2 cellular contexts compared by ENCODE assay signal in the genomic region with DNA sequence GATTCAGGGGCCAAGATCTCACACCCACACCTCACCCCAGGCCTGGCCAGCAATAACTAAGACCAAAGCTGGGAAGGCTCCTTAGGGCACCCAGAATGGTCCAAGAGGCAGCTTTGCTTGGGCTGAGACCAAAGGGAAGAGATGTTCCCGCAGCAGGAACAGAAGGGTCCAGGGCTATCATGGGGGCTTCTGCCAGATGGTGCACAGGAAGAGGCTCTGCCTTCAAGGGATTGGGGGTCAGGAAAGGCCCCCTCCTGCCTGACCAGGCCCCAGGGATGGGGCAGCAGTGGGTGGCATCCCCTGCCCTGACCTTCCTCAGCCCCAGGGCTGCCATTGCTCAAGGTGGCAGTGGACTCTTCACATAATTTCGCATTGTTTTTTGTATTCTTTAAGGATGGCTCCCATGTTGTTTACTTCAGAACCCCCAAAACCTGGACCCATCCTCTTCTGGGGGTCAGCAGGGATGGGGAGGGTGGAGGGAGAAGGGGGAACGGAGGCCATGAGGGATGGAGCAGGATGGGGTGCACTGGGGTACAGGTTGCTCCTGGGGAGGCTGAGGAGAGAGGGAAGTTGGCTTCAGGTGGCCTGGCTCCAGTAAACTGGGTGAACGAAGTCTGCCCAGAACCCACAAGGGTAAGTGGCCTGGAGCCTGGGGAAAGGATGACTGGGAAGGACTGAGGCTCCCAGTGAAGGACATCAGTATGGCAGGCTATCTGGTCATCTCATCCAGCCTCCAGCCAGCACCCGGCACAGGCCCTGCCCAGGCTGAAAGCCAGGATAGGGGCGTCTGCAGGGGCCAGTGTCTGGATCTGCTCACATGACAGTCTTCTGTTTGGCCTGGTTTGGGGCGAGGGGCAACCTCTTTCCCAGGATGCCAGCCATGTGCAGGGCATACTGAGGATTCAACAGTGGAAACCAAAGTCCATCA.
TF ChIP-seq lines count a peak whose summit lies in the region.

No MANE protein-coding gene starts in this region.

TF ChIP-seq in PFSK-1, 5 proteins besides CTCF, POLR2A, EP300 and RAD21:
- TF ChIP-seq TAF1 (IDR thresholded peaks at IDR 0.05; ENCODE audit: borderline replicate concordance, insufficient read depth, low read length) (no peak), POLR2AphosphoS5 (IDR thresholded peaks at IDR 0.05; ENCODE audit: low read depth, low read length) (peak; percentile 27; the same call in 1 of the 2 replicates)

TF ChIP-seq in H1, 55 proteins besides CTCF, POLR2A, EP300 and RAD21:
- TF ChIP-seq POU5F1 (IDR thresholded peaks at IDR 0.05; ENCODE audit: low read depth, low read length) (no peak), GABPA (IDR thresholded peaks at IDR 0.05; ENCODE audit: borderline replicate concordance, insufficient read depth, low read length) (no peak), ASH2L (IDR thresholded peaks at IDR 0.05; ENCODE audit: low read length) (no peak), CHD1 (IDR thresholded peaks at IDR 0.05; ENCODE audit: low read depth, low read length) (no peak), JUN (IDR thresholded peaks at IDR 0.05; ENCODE audit: low read depth, low read length) (no peak), RFX5 (IDR thresholded peaks at IDR 0.05; ENCODE audit: borderline replicate concordance, low read depth, low read length) (no peak), RBBP5 (IDR thresholded peaks at IDR 0.05; ENCODE audit: borderline replicate concordance, low read depth, low read length) (no peak), NANOG (IDR thresholded peaks at IDR 0.05; ENCODE audit: insufficient read depth, low read depth, low read length, poor library complexity, severe bottlenecking) (no peak), RNF2 (IDR thresholded peaks at IDR 0.05; ENCODE audit: borderline replicate concordance, low read depth, low read length, missing control alignments, poor library complexity, severe bottlenecking) (no peak), KDM4A (IDR thresholded peaks at IDR 0.05; ENCODE audit: low read depth, low read length, severe bottlenecking) (no peak), HDAC2 (IDR thresholded peaks at IDR 0.05; ENCODE audit: borderline replicate concordance in 1 of 2, low read depth in 2 of 2, low read length in 2 of 2) (no peak), NRF1 (IDR thresholded peaks at IDR 0.05; ENCODE audit: low read depth, low read length) (no peak), BCL11A (IDR thresholded peaks at IDR 0.05; ENCODE audit: low read depth in 2 of 2, low read length in 2 of 2) (no peak), KDM1A (IDR thresholded peaks at IDR 0.05; ENCODE audit: borderline replicate concordance, low read length) (no peak), CBX8 (IDR thresholded peaks at IDR 0.05; ENCODE audit: borderline replicate concordance, low read depth, low read length) (no peak), FOSL1 (IDR thresholded peaks at IDR 0.05; ENCODE audit: insufficient read depth, low read depth, low read length) (no peak), GTF2F1 (IDR thresholded peaks at IDR 0.05; ENCODE audit: borderline replicate concordance, low read depth, low read length) (no peak)
